8 cellular contexts compared by ENCODE assay signal in the genomic region with DNA sequence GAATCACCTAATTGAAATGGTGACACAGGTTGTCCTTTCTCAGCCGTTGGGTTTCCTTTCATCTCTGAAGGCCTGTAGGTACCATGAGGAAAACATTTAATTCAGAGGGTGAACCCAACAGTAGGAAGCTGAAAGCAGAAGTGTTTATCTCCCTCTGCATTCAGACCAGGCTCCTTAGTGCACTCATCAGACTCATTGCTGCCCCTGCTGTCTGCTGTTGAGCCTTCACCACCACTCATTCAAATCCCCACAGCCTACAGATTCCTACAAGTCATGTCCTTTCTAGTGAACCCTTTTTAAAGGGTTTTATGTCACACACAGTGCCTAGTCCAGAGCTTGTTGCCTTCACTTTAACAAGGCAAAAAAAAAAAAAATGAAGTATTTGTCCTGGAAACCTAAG. TPM values are rescaled to one million over a fixed set of nuclear protein-coding genes. Genes with fewer than 3 reads are reported as not detected.
DNase-seq lines count a peak whose midpoint lies in the region; ATAC-seq and TF ChIP-seq lines count a peak whose summit lies in the region.
"Had no signal": no experiment of that assay in that cellular context is flagged by ENCODE, and none has a peak within 500 bp of the region (broad histone marks: within the 10 kb centered on the region; RNA-seq: fewer than 3 reads in every experiment).

No MANE protein-coding gene starts in this region.

- H3K4me1 ChIP-seq in esophagus squamous epithelium = no peaks in the 10 kb centered on the region

- no peaks in the 10 kb centered on the region for H3K27me3 ChIP-seq in esophagus squamous epithelium

- H3K4me3 Mint-ChIP-seq in endothelial cell (ENCODE audit: unreplicated experiment) (no peak overlapping the region), progenitor cell of endocrine pancreas (ENCODE audit: low read depth) (no peak overlapping the region)

- DNase-seq in G401 (ENCODE audit: low spot score) (peak; percentile 40), SIG-M5 (lab: John Stamatoyannopoulos, UW) (peak; percentile 24), endothelial cell (ENCODE audit: low spot score) (peak; percentile 50), progenitor cell of endocrine pancreas (ENCODE audit: low spot score, unreplicated experiment) (no peak), esophagus squamous epithelium (lab: John Stamatoyannopoulos, UW) (no peak)

- H3K27ac Mint-ChIP-seq in endothelial cell (ENCODE audit: unreplicated experiment) = no peak overlapping the region
- no peak overlapping the region for H3K27ac Mint-ChIP-seq in progenitor cell of endocrine pancreas

- peaks cover 6% of the 10 kb centered on the region for H3K36me3 Mint-ChIP-seq in endothelial cell (ENCODE audit: low read depth, unreplicated experiment)
- peaks cover 8% of the 10 kb centered on the region for H3K36me3 Mint-ChIP-seq in progenitor cell of endocrine pancreas (ENCODE audit: insufficient read depth)

- no peak overlapping the region for H3K27ac ChIP-seq in esophagus squamous epithelium

- ATAC-seq in GM19351 (IDR thresholded peaks at IDR 0.05; ENCODE audit: unreplicated experiment) (peak; percentile 100), HG03139 (IDR thresholded peaks at IDR 0.05; ENCODE audit: unreplicated experiment) (peak; percentile 94)

- H3K4me1 Mint-ChIP-seq in endothelial cell (ENCODE audit: unreplicated experiment) = peaks cover 4% of the 10 kb centered on the region
- peaks cover 22% of the 10 kb centered on the region for H3K4me1 Mint-ChIP-seq in progenitor cell of endocrine pancreas (ENCODE audit: low read depth)

- intact Hi-C loops in esophagus squamous epithelium (cut with DNase I) = no loop called here

- H3K36me3 ChIP-seq in esophagus squamous epithelium = peaks cover 0 to 64% (median 5%) of the 10 kb centered on the region in 3 donors

- H3K9me3 ChIP-seq in esophagus squamous epithelium = no peaks in the 10 kb centered on the region

- WGBS in esophagus squamous epithelium, 2 donors = 23 to 24% methylated on average over 1 of the region's 1 CpG

- peaks cover 3% of the 10 kb centered on the region for H3K27me3 Mint-ChIP-seq in endothelial cell (ENCODE audit: unreplicated experiment)
- no peaks in the 10 kb centered on the region for H3K27me3 Mint-ChIP-seq in progenitor cell of endocrine pancreas

- no peaks in the 10 kb centered on the region for H3K9me3 Mint-ChIP-seq in endothelial cell (ENCODE audit: unreplicated experiment)
- H3K9me3 Mint-ChIP-seq in progenitor cell of endocrine pancreas (ENCODE audit: low read depth) = no peaks in the 10 kb centered on the region
- H3K9me3 Mint-ChIP-seq: activated naive CD4-positive, alpha-beta T cell treated with anti-CD3 and anti-CD28 coated beads, Interleukin-2, amount 50 U/mL, for 72 hours had no signal

- H3K4me3 ChIP-seq in esophagus squamous epithelium = no peak overlapping the region

- TF ChIP-seq CTCF in endothelial cell (IDR thresholded peaks at IDR 0.05; ENCODE audit: unreplicated experiment) (no peak), progenitor cell of endocrine pancreas (IDR thresholded peaks at IDR 0.05; ENCODE audit: unreplicated experiment) (peak; percentile 50), esophagus squamous epithelium (IDR thresholded peaks at IDR 0.05) (peak in 1 of 6 experiments; percentile 10)

- TF ChIP-seq POLR2A in esophagus squamous epithelium (IDR thresholded peaks at IDR 0.05) = no peak

- in situ Hi-C loops in G401 (cut with HindIII; ENCODE audit: low sequenced_read_pairs) = no loop called here

RNA-seq across cellular contexts. Expression of gene WDR48, which starts 13.4 kb away (rescaled TPM):
- 21.2 and 27.1 TPM in 2 replicates for total RNA-seq in G401 (2014; rRNA removed; shearing (Covaris generic))
- 33.4 TPM for total RNA-seq in endothelial cell (ENCODE audit: unreplicated experiment)
- 69.7 and 78.3 TPM in 2 replicates for total RNA-seq in progenitor cell of endocrine pancreas
- total RNA-seq in esophagus squamous epithelium = 10 to 100 TPM in 3 of 4 donors, 1 to 10 TPM in 1; 9.7 to 25.9 (median 19.4) TPM

RNA-seq across cellular contexts. Expression of gene SCN11A, which starts 13.5 kb away (rescaled TPM):
- total RNA-seq in G401 (2014; rRNA removed; shearing (Covaris generic)) = not detected in 2 replicates
- total RNA-seq in endothelial cell (ENCODE audit: unreplicated experiment) = 0.69 TPM
- 1.5 and 1.6 TPM in 2 replicates for total RNA-seq in progenitor cell of endocrine pancreas
- total RNA-seq in esophagus squamous epithelium = under 1 TPM in 2 of 4 donors, not detected in 2; under 0.01 to 0.04 TPM

RNA-seq across cellular contexts. Expression of gene GORASP1, which starts 42.2 kb away (rescaled TPM):
- 28.2 and 37.3 TPM in 2 replicates for total RNA-seq in G401 (2014; rRNA removed; shearing (Covaris generic))
- total RNA-seq in endothelial cell (ENCODE audit: unreplicated experiment) (130 TPM), progenitor cell of endocrine pancreas (64.3 and 72.8 TPM in 2 replicates), esophagus squamous epithelium (100 to 1,000 TPM in 1 of 4 donors, 10 to 100 TPM in 3; 26.4 to 102 (median 43.8) TPM)

RNA-seq across cellular contexts. Expression of gene TTC21A, which starts 42.3 kb away (rescaled TPM):
- 1.2 and 4.8 TPM in 2 replicates for total RNA-seq in G401 (2014; rRNA removed; shearing (Covaris generic))
- total RNA-seq in endothelial cell (ENCODE audit: unreplicated experiment) (41.7 TPM), progenitor cell of endocrine pancreas (16.1 and 17.2 TPM in 2 replicates), esophagus squamous epithelium (1 to 10 TPM; 1.6 to 2.9 (median 2.5) TPM)

Comparison
In these comparisons a context has a peak if more than half of its experiments do, and no peak if none do; other contexts are left out.
1. DNase-seq: peak in G401 (single experiment), SIG-M5 (single experiment) and endothelial cell (single experiment); none in progenitor cell of endocrine pancreas (single experiment) and esophagus squamous epithelium (single experiment).